ENCODE assay signal across 20 cellular contexts in the genomic region with DNA sequence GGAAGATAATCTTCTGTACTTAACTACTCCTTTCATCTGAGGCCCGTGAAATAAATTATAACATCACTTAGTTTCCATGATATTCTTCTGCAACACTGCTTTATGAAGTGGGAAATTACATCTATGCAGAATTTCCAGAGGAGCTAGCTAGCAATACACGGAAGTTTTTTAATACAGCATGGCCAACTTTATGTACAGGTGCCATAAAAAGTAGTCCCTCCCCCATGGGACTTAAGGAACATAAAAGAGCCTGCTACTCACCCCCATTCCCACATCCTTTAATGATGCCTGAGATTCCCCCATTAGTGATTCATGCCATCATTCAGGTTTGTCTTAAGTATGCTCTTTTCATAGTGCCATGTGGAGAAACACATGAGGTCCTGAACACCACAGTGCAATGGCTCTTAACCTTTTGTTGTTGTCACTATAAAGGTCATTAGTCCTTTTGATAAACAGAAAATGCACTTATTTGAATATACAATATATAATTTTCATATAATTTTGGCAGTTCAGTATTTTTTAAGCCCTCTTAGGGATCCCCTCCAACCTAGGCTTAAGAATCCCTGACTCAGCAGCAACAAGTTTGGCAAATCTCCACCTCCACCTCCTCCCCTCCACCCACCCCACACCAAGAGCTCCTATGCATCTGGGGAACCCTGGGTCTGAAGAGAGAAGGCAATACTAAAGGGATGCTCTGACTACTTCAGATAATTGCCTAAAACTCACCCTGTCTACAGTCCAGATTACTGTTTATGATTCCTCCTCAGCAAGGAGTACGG. TPM values are rescaled to one million over a fixed set of nuclear protein-coding genes. Genes with fewer than 3 reads are reported as not detected.
A peak's percentile ranks its signal among the peaks of the same experiment; 100 is the strongest.
DNase-seq lines count a peak whose midpoint lies in the region; ATAC-seq, FAIRE-seq and TF ChIP-seq lines count a peak whose summit lies in the region.
"Had no signal": no experiment of that assay in that cellular context is flagged by ENCODE, and none has a peak within 500 bp of the region (broad histone marks: within the 10 kb centered on the region; RNA-seq: fewer than 3 reads in every experiment).

No MANE protein-coding gene starts in this region.

- TF ChIP-seq CTCF in cardiac muscle cell (IDR thresholded peaks at IDR 0.05; ENCODE audit: low read depth, low read length) (no peak), brain microvascular endothelial cell (IDR thresholded peaks at IDR 0.05; ENCODE audit: low read depth, low read length, missing control alignments) (no peak)

- peaks cover 9% of the 10 kb centered on the region for H3K4me1 Mint-ChIP-seq in memory B cell

- 90% methylated on average over 3 of the region's 3 CpGs for WGBS in right cardiac atrium
- WGBS in thymus: 97% methylated on average over 3 of the region's 3 CpGs

- H3K4me3 ChIP-seq in cardiac muscle cell (no peak overlapping the region), right cardiac atrium (ENCODE audit: low read length) (no peak overlapping the region), thymus (ENCODE audit: low read length) (no peak overlapping the region), brain microvascular endothelial cell (ENCODE audit: low read depth, low read length) (no peak overlapping the region)
- H3K4me3 ChIP-seq: BLaER1 treated with 17β-estradiol and CSF1 and Interleukin-3, amounts not matched to agents 10 nM and 100 nM; GM23248; HAP-1 had no signal

- no peaks in the 10 kb centered on the region for H3K27me3 Mint-ChIP-seq in memory B cell
- H3K27me3 Mint-ChIP-seq: B cell, IgD-negative memory B cell had no signal

- DNase-seq in cardiac muscle cell (ENCODE audit: low read depth in 1 of 2, low spot score in 1 of 2) (no peak), right cardiac atrium (no peak), HTR-8/SVneo (ENCODE audit: insufficient read length, low spot score) (no peak), memory B cell (ENCODE audit: low spot score in 2 of 2) (no peak), brain microvascular endothelial cell (no peak)
- no peak for DNase-seq in activated CD4-positive, alpha-beta T cell treated with anti-CD3 and anti-CD28 coated beads for 1 hour
- DNase-seq: Caco-2, GM23248, KG1 had no signal

- no peak overlapping the region for H3K4me3 Mint-ChIP-seq in memory B cell
- H3K4me3 Mint-ChIP-seq: B cell, IgD-negative memory B cell had no signal

- peaks cover 3% of the 10 kb centered on the region for H3K4me1 ChIP-seq in cardiac muscle cell (ENCODE audit: low read depth)
- peaks cover 6% of the 10 kb centered on the region for H3K4me1 ChIP-seq in right cardiac atrium (ENCODE audit: control insufficient read depth, insufficient read depth, low read length)
- H3K4me1 ChIP-seq in thymus (ENCODE audit: control insufficient read depth, insufficient read depth, low read length): peaks cover 13% of the 10 kb centered on the region
- H3K4me1 ChIP-seq: Caco-2, HAP-1 had no signal

- H3K36me3 Mint-ChIP-seq in memory B cell: peaks cover 25% of the 10 kb centered on the region

- peak; percentile 78 for FAIRE-seq in HTR-8/SVneo (lab: Jason Lieb, UNC)
- FAIRE-seq: D721Med, G401.6, GM12892, GM18507 had no signal

- H3K27ac Mint-ChIP-seq in memory B cell: peak overlapping the region; percentile 17
- H3K27ac Mint-ChIP-seq: B cell had no signal

- in situ Hi-C loops in brain microvascular endothelial cell (cut with HindIII; ENCODE audit: low pct_ligation_motif_present, low sequenced_read_pairs): no loop called here

- H3K9me3 Mint-ChIP-seq in memory B cell: no peaks in the 10 kb centered on the region
- H3K9me3 Mint-ChIP-seq: IgD-negative memory B cell had no signal

- intact Hi-C loops in right cardiac atrium (cut with DNase I): no loop called here

- ATAC-seq in right cardiac atrium (no peak), memory B cell (ENCODE audit: low read depth) (no peak), HG03460 (IDR thresholded peaks at IDR 0.05; ENCODE audit: unreplicated experiment) (no peak)

- H3K36me3 ChIP-seq in cardiac muscle cell (peaks cover 35% of the 10 kb centered on the region), thymus (ENCODE audit: control insufficient read depth, insufficient read depth) (peaks cover 21% of the 10 kb centered on the region), brain microvascular endothelial cell (replicated peaks) (peaks cover 22% of the 10 kb centered on the region)

- peak overlapping the region; percentile 29 for H3K27ac ChIP-seq in cardiac muscle cell
- H3K27ac ChIP-seq in right cardiac atrium (ENCODE audit: low read length): no peak overlapping the region
- peak overlapping the region; percentile 77 for H3K27ac ChIP-seq in thymus (ENCODE audit: low read depth)
- no peak overlapping the region for H3K27ac ChIP-seq in brain microvascular endothelial cell
- H3K27ac ChIP-seq: 22Rv1; BLaER1 treated with 17β-estradiol and CSF1 and Interleukin-3, amounts not matched to agents 10 nM and 100 nM; GM23248 had no signal

- H3K9me3 ChIP-seq in cardiac muscle cell (ENCODE audit: low read depth) (no peaks in the 10 kb centered on the region), right cardiac atrium (ENCODE audit: control insufficient read depth, low read length) (no peaks in the 10 kb centered on the region), thymus (ENCODE audit: control insufficient read depth) (no peaks in the 10 kb centered on the region)
- H3K9me3 ChIP-seq: BLaER1 treated with 17β-estradiol and CSF1 and Interleukin-3, amounts not matched to agents 10 nM and 100 nM; Caco-2; HAP-1 had no signal

- H3K27me3 ChIP-seq in cardiac muscle cell (no peaks in the 10 kb centered on the region), right cardiac atrium (ENCODE audit: control insufficient read depth, insufficient read depth) (no peaks in the 10 kb centered on the region), thymus (ENCODE audit: control insufficient read depth, insufficient read depth) (no peaks in the 10 kb centered on the region), brain microvascular endothelial cell (replicated peaks) (no peaks in the 10 kb centered on the region)
- H3K27me3 ChIP-seq: BLaER1 treated with 17β-estradiol and CSF1 and Interleukin-3, amounts not matched to agents 10 nM and 100 nM had no signal

RNA-seq across cellular contexts. Expression of a gene that starts 37.3 kb away (rescaled TPM):
- 48.7 and 50.0 TPM in 2 replicates for total RNA-seq in cardiac muscle cell
- 58.2 and 73.3 TPM in 2 replicates for polyA plus RNA-seq in cardiac muscle cell
- 10 to 100 TPM; 46.6 to 53.6 (median 48.0) TPM for total RNA-seq in right cardiac atrium
- 22.5 TPM for polyA plus RNA-seq in right cardiac atrium
- 26.6 TPM for polyA plus RNA-seq in thymus

Comparison
In these comparisons a context has a peak if more than half of its experiments do, and no peak if none do; other contexts are left out.
1. H3K27ac ChIP-seq: peak in cardiac muscle cell (single experiment) and thymus (single experiment); none in right cardiac atrium (single experiment) and brain microvascular endothelial cell (single experiment).